In genomic region chr17:49696233-49696761, GRCh38 we compare ENCODE assay signal across 9 cellular contexts. TPM values are rescaled to one million over a fixed set of nuclear protein-coding genes. Genes with fewer than 3 reads are reported as not detected.
A peak's percentile ranks its signal among the peaks of the same experiment; 100 is the strongest.
DNase-seq lines count a peak whose midpoint lies in the region; ATAC-seq and TF ChIP-seq lines count a peak whose summit lies in the region.
"Had no signal": no experiment of that assay in that cellular context is flagged by ENCODE, and none has a peak within 500 bp of the region (broad histone marks: within the 10 kb centered on the region; RNA-seq: fewer than 3 reads in every experiment).

No MANE protein-coding gene starts in this region.

- H3K9me3 ChIP-seq in Loucy (ENCODE audit: insufficient read depth, low read depth, low read length) (no peaks in the 10 kb centered on the region), adrenal gland (replicated peaks in 1 of 3) (no peaks in the 10 kb centered on the region)

- intact Hi-C loops in adrenal gland (cut with DNase I), result loop anchor here in 1 of 2 donors (2.0 kb wide), 1 partner anchor 125 kb away; no protein-coding TSS in a partner anchor

- H3K4me1 ChIP-seq in Loucy (ENCODE audit: insufficient read depth, low read length, poor library complexity, severe bottlenecking) (peaks cover 7% of the 10 kb centered on the region), adrenal gland (replicated peaks in 1 of 2) (peaks cover 0 to 12% of the 10 kb centered on the region in 2 donors)

- TF ChIP-seq CTCF in GM10266 (IDR thresholded peaks at IDR 0.05; ENCODE audit: control insufficient read depth, insufficient read depth, low read depth, missing control alignments), result peak; percentile 15
- TF ChIP-seq CTCF in Loucy (conservative IDR thresholded peaks at IDR 0.05; ENCODE audit: low read length), result no peak
- TF ChIP-seq CTCF in adrenal gland (IDR thresholded peaks at IDR 0.05), result no peak
- TF ChIP-seq CTCF in progenitor cell of endocrine pancreas (IDR thresholded peaks at IDR 0.05; ENCODE audit: unreplicated experiment), result no peak

- H3K27me3 Mint-ChIP-seq in activated T-cell treated with anti-CD3 and anti-CD28 coated beads, Interleukin-2, amount 50 U/mL, for 72 hours (ENCODE audit: low read depth), result no peaks in the 10 kb centered on the region
- H3K27me3 Mint-ChIP-seq in progenitor cell of endocrine pancreas, result peaks cover 22% of the 10 kb centered on the region

- TF ChIP-seq POLR2A in adrenal gland (IDR thresholded peaks at IDR 0.05), result no peak

- H3K4me2 ChIP-seq in Loucy (ENCODE audit: low read depth, low read length, poor library complexity, severe bottlenecking), result no peak overlapping the region

- H3K36me3 ChIP-seq in Loucy (ENCODE audit: insufficient read depth, low read length) (peaks cover 13% of the 10 kb centered on the region), adrenal gland (replicated peaks in 1 of 2) (peaks cover 0 to 15% of the 10 kb centered on the region in 2 donors)

- no peaks in the 10 kb centered on the region for H3K9me3 Mint-ChIP-seq in activated T-cell treated with anti-CD3 and anti-CD28 coated beads, Interleukin-2, amount 50 U/mL, for 72 hours
- no peaks in the 10 kb centered on the region for H3K9me3 Mint-ChIP-seq in progenitor cell of endocrine pancreas (ENCODE audit: low read depth)
- H3K9me3 Mint-ChIP-seq: mesothelial cell of epicardium had no signal

- H3K9me2 ChIP-seq in Loucy (replicated peaks; ENCODE audit: low read depth, low read length), result no peaks in the 10 kb centered on the region

- H3K4me3 ChIP-seq in Loucy (ENCODE audit: low read length, poor library complexity, severe bottlenecking) (no peak overlapping the region), adrenal gland (no peak overlapping the region)

- H3F3A ChIP-seq in Loucy (ENCODE audit: low read depth), result no peaks in the 10 kb centered on the region

- ATAC-seq in activated T-cell treated with anti-CD3 and anti-CD28 coated beads, Interleukin-2, amount 50 U/mL, for 72 hours (replicated peaks in 1 of 2), result peak; percentile 97

- H3K36me3 Mint-ChIP-seq in activated T-cell treated with anti-CD3 and anti-CD28 coated beads, Interleukin-2, amount 50 U/mL, for 72 hours (ENCODE audit: insufficient read depth in 2 of 2), result peaks cover 0 to 6% of the 10 kb centered on the region in 2 donors
- peaks cover 10% of the 10 kb centered on the region for H3K36me3 Mint-ChIP-seq in progenitor cell of endocrine pancreas (ENCODE audit: insufficient read depth)

- H3K4me3 Mint-ChIP-seq in activated T-cell treated with anti-CD3 and anti-CD28 coated beads, Interleukin-2, amount 50 U/mL, for 72 hours, result peak overlapping the region; percentile 66 to 75
- no peak overlapping the region for H3K4me3 Mint-ChIP-seq in progenitor cell of endocrine pancreas (ENCODE audit: low read depth)
- H3K4me3 Mint-ChIP-seq: mesothelial cell of epicardium had no signal

- H4K20me1 ChIP-seq in Loucy (ENCODE audit: insufficient read depth, low read length, poor library complexity, severe bottlenecking), result no peaks in the 10 kb centered on the region

- H2AFZ ChIP-seq in Loucy (ENCODE audit: low read length), result no peak overlapping the region

- H3K27ac ChIP-seq in adrenal gland, result no peak overlapping the region

- no peaks in the 10 kb centered on the region for H3K27me3 ChIP-seq in Loucy (ENCODE audit: insufficient read depth, low read length, poor library complexity, severe bottlenecking)
- H3K27me3 ChIP-seq in adrenal gland, result no peaks in the 10 kb centered on the region

- peak overlapping the region; percentile 5 for H3K9ac ChIP-seq in Loucy (ENCODE audit: low read depth, low read length, poor library complexity, severe bottlenecking)

- peak overlapping the region; percentile 43 for H3K27ac Mint-ChIP-seq in activated T-cell treated with anti-CD3 and anti-CD28 coated beads, Interleukin-2, amount 50 U/mL, for 72 hours
- no peak overlapping the region for H3K27ac Mint-ChIP-seq in progenitor cell of endocrine pancreas
- H3K27ac Mint-ChIP-seq: mesothelial cell of epicardium had no signal

- H3K79me2 ChIP-seq in Loucy (ENCODE audit: insufficient read depth, low read length), result no peaks in the 10 kb centered on the region

- peak; percentile 71 for DNase-seq in GM10266 (ENCODE audit: extremely low spot score)
- DNase-seq in activated T-cell treated with anti-CD3 and anti-CD28 coated beads, Interleukin-2, amount 50 U/mL, for 72 hours, result peak; percentile 83 to 87
- DNase-seq in stimulated activated CD4-positive, alpha-beta T cell treated with anti-CD3 and anti-CD28 coated beads, Interleukin-12 subunit alpha, Interleukin-12 subunit beta, amount 100 ng/mL, for 24 hours (ENCODE audit: low read depth in 2 of 2), result peak; percentile 54 to 65
- no peak for DNase-seq in NCI-H226
- DNase-seq in islet precursor cell, result no peak
- no peak for DNase-seq in adrenal gland
- DNase-seq in progenitor cell of endocrine pancreas (ENCODE audit: low spot score, unreplicated experiment), result no peak

- WGBS in adrenal gland, 4 donors, result 67 to 76% (median 68%) methylated on average over 8 of the region's 8 CpGs

- H3K4me1 Mint-ChIP-seq in activated T-cell treated with anti-CD3 and anti-CD28 coated beads, Interleukin-2, amount 50 U/mL, for 72 hours (ENCODE audit: low read depth), result peaks cover 32% of the 10 kb centered on the region
- H3K4me1 Mint-ChIP-seq in progenitor cell of endocrine pancreas (ENCODE audit: low read depth), result peaks cover 4% of the 10 kb centered on the region

RNA-seq across cellular contexts. Expression of gene SLC35B1, which starts 11.5 kb away (rescaled TPM):
- total RNA-seq in activated T-cell treated with anti-CD3 and anti-CD28 coated beads, Interleukin-2, amount 50 U/mL, for 72 hours, result 10 to 100 TPM; 62.6 to 73.9 TPM
- total RNA-seq in adrenal gland (10 to 100 TPM; 20.9 to 87.9 (median 36.3) TPM), progenitor cell of endocrine pancreas (67.4 and 72.2 TPM in 2 replicates)
- 10 to 100 TPM; 41.6 to 87.2 (median 45.9) TPM for polyA plus RNA-seq in adrenal gland

RNA-seq across cellular contexts. Expression of gene SPOP, which starts 18.4 kb away (rescaled TPM):
- total RNA-seq in activated T-cell treated with anti-CD3 and anti-CD28 coated beads, Interleukin-2, amount 50 U/mL, for 72 hours, result 10 to 100 TPM; 77.8 to 82.2 TPM
- total RNA-seq in adrenal gland, result 10 to 100 TPM; 44.0 to 86.4 (median 58.6) TPM
- 10 to 100 TPM; 22.4 to 47.8 (median 33.6) TPM for polyA plus RNA-seq in adrenal gland
- 53.7 and 58.0 TPM in 2 replicates for total RNA-seq in progenitor cell of endocrine pancreas

Comparison
In these comparisons a context has a peak if more than half of its experiments do, and no peak if none do; other contexts are left out.
1. DNase-seq: peak in GM10266 (single experiment), activated T-cell treated with anti-CD3 and anti-CD28 coated beads, Interleukin-2, amount 50 U/mL, for 72 hours (2 of 2) and stimulated activated CD4-positive, alpha-beta T cell treated with anti-CD3 and anti-CD28 coated beads, Interleukin-12 subunit alpha, Interleukin-12 subunit beta, amount 100 ng/mL, for 24 hours (2 of 2); none in NCI-H226 (single experiment), islet precursor cell (single experiment), adrenal gland (0 of 7) and progenitor cell of endocrine pancreas (single experiment).